In genomic region chr14:28381656-28382055, GRCh38 we compare ENCODE assay signal across 15 cellular contexts.
"Had no signal": no experiment of that assay in that cellular context is flagged by ENCODE, and none has a peak within 500 bp of the region (broad histone marks: within the 10 kb centered on the region; RNA-seq: fewer than 3 reads in every experiment).

No MANE protein-coding gene starts in this region.

- H3K4me3 ChIP-seq: hepatocyte, ovary, testis, upper lobe of right lung had no signal

- H3K36me3 Mint-ChIP-seq: T-cell had no signal

- H3K27ac Mint-ChIP-seq: activated CD8-positive, alpha-beta T cell treated with anti-CD3 and anti-CD28 coated beads for 36 hours; stimulated activated naive CD8-positive, alpha-beta T cell treated with anti-CD3 and anti-CD28 coated beads, Interleukin-15, amount 100 ng/mL, for 72 hours; T-cell had no signal

- H3K27me3 Mint-ChIP-seq: activated CD8-positive, alpha-beta T cell treated with anti-CD3 and anti-CD28 coated beads for 36 hours; stimulated activated naive CD8-positive, alpha-beta T cell treated with anti-CD3 and anti-CD28 coated beads, Interleukin-15, amount 100 ng/mL, for 72 hours; T-cell had no signal

- H3K4me3 Mint-ChIP-seq: activated CD8-positive, alpha-beta T cell treated with anti-CD3 and anti-CD28 coated beads for 36 hours; neural crest cell; stimulated activated naive CD8-positive, alpha-beta T cell treated with anti-CD3 and anti-CD28 coated beads, Interleukin-15, amount 100 ng/mL, for 72 hours; T-cell had no signal

- H3K9me3 ChIP-seq: ovary, testis, upper lobe of right lung had no signal

- H2AFZ ChIP-seq: hepatocyte had no signal

- ATAC-seq: activated CD8-positive, alpha-beta T cell treated with anti-CD3 and anti-CD28 coated beads for 36 hours; stimulated activated naive CD8-positive, alpha-beta T cell treated with anti-CD3 and anti-CD28 coated beads, Interleukin-15, amount 100 ng/mL, for 72 hours; T-cell; upper lobe of right lung had no signal

- H3K79me2 ChIP-seq: hepatocyte had no signal

- H3K27ac ChIP-seq: ovary, testis, upper lobe of right lung, VCaP had no signal

- H3K4me1 ChIP-seq: testis, upper lobe of right lung had no signal

- H3K4me1 Mint-ChIP-seq: neural crest cell; stimulated activated naive CD8-positive, alpha-beta T cell treated with anti-CD3 and anti-CD28 coated beads, Interleukin-15, amount 100 ng/mL, for 72 hours; T-cell had no signal

- H3K36me3 ChIP-seq: ovary, upper lobe of right lung had no signal

- DNase-seq: activated CD8-positive, alpha-beta memory T cell treated with anti-CD3 and anti-CD28 coated beads, Interleukin-2, amount 50 U/mL, for 4 hours; activated CD8-positive, alpha-beta T cell treated with anti-CD3 and anti-CD28 coated beads for 36 hours; activated naive CD4-positive, alpha-beta T cell treated with Interleukin-2 at 50 U/mL for 16 hours; kidney glomerular epithelial cell; ovary; stimulated activated CD4-positive, alpha-beta T cell treated with anti-CD3 and anti-CD28 coated beads, Interleukin-15, amount 100 ng/mL, for 24 hours; stimulated activated CD4-positive, alpha-beta T cell treated with anti-CD3 and anti-CD28 coated beads, Interleukin-4, amount 100 ng/mL, for 24 hours; stimulated activated naive CD8-positive, alpha-beta T cell treated with anti-CD3 and anti-CD28 coated beads, Interleukin-15, amount 100 ng/mL, for 72 hours; T-cell; T1000; testis; upper lobe of right lung had no signal

- H3K27me3 ChIP-seq: hepatocyte, ovary, testis, upper lobe of right lung had no signal
